ENCODE assay signal across 33 cellular contexts in genomic region chr16:51573191-51573590, GRCh38.
"Had no signal": no experiment of that assay in that cellular context is flagged by ENCODE, and none has a peak within 500 bp of the region (broad histone marks: within the 10 kb centered on the region; RNA-seq: fewer than 3 reads in every experiment).

No MANE protein-coding gene starts in this region.

- H3K36me3 Mint-ChIP-seq: activated CD4-positive, alpha-beta memory T cell treated with anti-CD3 and anti-CD28 coated beads for 36 hours; activated naive CD4-positive, alpha-beta T cell treated with anti-CD3 and anti-CD28 coated beads, Interleukin-2, amount 50 U/mL, for 72 hours; brain had no signal

- H3K4me3 ChIP-seq: Peyer's patch, SJSA1 had no signal

- H3K9me3 Mint-ChIP-seq: brain had no signal

- H3K27me3 ChIP-seq: Peyer's patch, SJSA1 had no signal

- H3K4me1 Mint-ChIP-seq: activated B cell treated with CpG ODN at 0.5 μM for 24 hours had no signal

- H3K27ac ChIP-seq: Peyer's patch, SJSA1, VCaP had no signal

- H3K4me1 ChIP-seq: Peyer's patch, SJSA1 had no signal

- H3K9ac ChIP-seq: SK-N-SH had no signal

- H3K9me3 ChIP-seq: Peyer's patch, SJSA1, SK-N-SH had no signal

- H3K36me3 ChIP-seq: Peyer's patch, SJSA1 had no signal

- ATAC-seq: activated naive CD4-positive, alpha-beta T cell treated with anti-CD3 and anti-CD28 coated beads, Interleukin-2, amount 50 U/mL, for 72 hours; activated T-cell treated with anti-CD3 and anti-CD28 coated beads, Interleukin-2, amount 50 U/mL, for 4 hours; PC-3 had no signal

- H3K4me2 ChIP-seq: SK-N-SH had no signal

- H3K27ac Mint-ChIP-seq: activated B cell treated with CpG ODN at 0.5 μM for 24 hours; activated CD4-positive, alpha-beta memory T cell treated with anti-CD3 and anti-CD28 coated beads for 36 hours; activated naive CD4-positive, alpha-beta T cell treated with anti-CD3 and anti-CD28 coated beads for 36 hours; activated naive CD4-positive, alpha-beta T cell treated with anti-CD3 and anti-CD28 coated beads, Interleukin-2, amount 50 U/mL, for 72 hours; activated T-helper 1 cell treated with anti-CD3 and anti-CD28 coated beads, Interleukin-12 subunit alpha, Interleukin-12 subunit beta, Interleukin-2, Interleukin-4 antibody, amounts not matched to agents 30 ng/mL and 10 ng/mL and 1 ng/mL, durations not matched to agents 14 hours and 24 hours and 36 hours; brain; T-helper 1 cell treated with Interleukin-12 subunit alpha and Interleukin-12 subunit beta and Interleukin-4 antibody, amounts not matched to agents 30 μg/mL and 1 μg/mL, for 36 hours; T-helper 2 cell treated with Interferon-gamma antibody and Interleukin-4, amounts not matched to agents 5 μg/mL and 100 μg/mL, for 36 hours had no signal

- H3K4me3 Mint-ChIP-seq: activated B cell treated with CpG ODN at 0.5 μM for 24 hours; activated CD4-positive, alpha-beta memory T cell treated with anti-CD3 and anti-CD28 coated beads for 36 hours; activated naive CD4-positive, alpha-beta T cell treated with anti-CD3 and anti-CD28 coated beads for 36 hours; activated T-cell treated with anti-CD3 and anti-CD28 coated beads, Interleukin-2, amount 50 U/mL, for 4 hours; activated T-helper 1 cell treated with anti-CD3 and anti-CD28 coated beads, Interleukin-12 subunit alpha, Interleukin-12 subunit beta, Interleukin-2, Interleukin-4 antibody, amounts not matched to agents 30 ng/mL and 10 ng/mL and 1 ng/mL, durations not matched to agents 14 hours and 24 hours and 36 hours; brain; T-helper 1 cell treated with Interleukin-12 subunit alpha and Interleukin-12 subunit beta and Interleukin-4 antibody, amounts not matched to agents 30 μg/mL and 1 μg/mL, for 36 hours; T-helper 2 cell treated with Interferon-gamma antibody and Interleukin-4, amounts not matched to agents 5 μg/mL and 100 μg/mL, for 36 hours had no signal

- DNase-seq: activated B cell treated with CpG ODN at 0.5 μM for 24 hours; activated CD4-positive, alpha-beta memory T cell treated with anti-CD3 and anti-CD28 coated beads for 36 hours; activated CD4-positive, alpha-beta T cell treated with anti-CD3 and anti-CD28 coated beads for 4 hours; activated CD4-positive, alpha-beta T cell treated with anti-CD3 and anti-CD28 coated beads, Interleukin-2, amount 50 U/mL, for 1 hour; activated CD4-positive, CD25-positive, alpha-beta regulatory T cell treated with anti-CD3 and anti-CD28 coated beads, Interleukin-2, amount 50 U/mL, for 72 hours; activated CD8-positive, alpha-beta memory T cell treated with anti-CD3 and anti-CD28 coated beads, Interleukin-2, amount 50 U/mL, for 4 hours; activated gamma-delta T cell treated with Interleukin-2 at 50 U/mL for 16 hours; activated naive CD4-positive, alpha-beta T cell treated with anti-CD3 and anti-CD28 coated beads for 36 hours; activated T-cell treated with anti-CD3 and anti-CD28 coated beads for 4 hours; activated T-cell treated with anti-CD3 and anti-CD28 coated beads, Interleukin-2, amount 50 U/mL, for 4 hours; anterior cingulate cortex; caudate nucleus; cerebellar nuclear complex; Karpas-422; NCI-H1048; NCI-H1105 treated with DMSO at 0.1 percent for 48 hours; NCI-H1436; NCI-H1694 treated with DMSO at 0.1 percent for 48 hours; NCI-H2029; NCI-H345; NCI-H524 treated with DMSO at 0.1 percent for 48 hours; PC-3; Peyer's patch; RPMI8226; SHP77 treated with DMSO at 0.1 percent for 48 hours; SK-N-SH had no signal

- H3K27me3 Mint-ChIP-seq: activated B cell treated with CpG ODN at 0.5 μM for 24 hours; activated CD4-positive, alpha-beta memory T cell treated with anti-CD3 and anti-CD28 coated beads for 36 hours; brain had no signal
